In genomic region chr19:44553478-44554171, GRCh38 we compare ENCODE assay signal across 1 cellular context.
TF ChIP-seq lines count a peak whose summit lies in the region.

No MANE protein-coding gene starts in this region.

TF ChIP-seq in IMR-90, 13 proteins besides CTCF, POLR2A, EP300 and RAD21 (continued from another document):
- no peak for TF ChIP-seq SMC3 (IDR thresholded peaks at IDR 0.05; ENCODE audit: low read depth, low read length)
- TF ChIP-seq USF2 (IDR thresholded peaks at IDR 0.05; ENCODE audit: low read depth, low read length) = no peak
- no peak for TF ChIP-seq ELK1 (IDR thresholded peaks at IDR 0.05; ENCODE audit: borderline replicate concordance, low read depth, low read length)
- no peak for TF ChIP-seq NFE2L2 (IDR thresholded peaks at IDR 0.05; ENCODE audit: low read depth, low read length)
- TF ChIP-seq RFX5 (IDR thresholded peaks at IDR 0.05; ENCODE audit: low read depth, low read length) = no peak
- TF ChIP-seq BHLHE40 (IDR thresholded peaks at IDR 0.05; ENCODE audit: low read depth, low read length) = no peak
